9 cellular contexts compared by ENCODE assay signal in the genomic region with DNA sequence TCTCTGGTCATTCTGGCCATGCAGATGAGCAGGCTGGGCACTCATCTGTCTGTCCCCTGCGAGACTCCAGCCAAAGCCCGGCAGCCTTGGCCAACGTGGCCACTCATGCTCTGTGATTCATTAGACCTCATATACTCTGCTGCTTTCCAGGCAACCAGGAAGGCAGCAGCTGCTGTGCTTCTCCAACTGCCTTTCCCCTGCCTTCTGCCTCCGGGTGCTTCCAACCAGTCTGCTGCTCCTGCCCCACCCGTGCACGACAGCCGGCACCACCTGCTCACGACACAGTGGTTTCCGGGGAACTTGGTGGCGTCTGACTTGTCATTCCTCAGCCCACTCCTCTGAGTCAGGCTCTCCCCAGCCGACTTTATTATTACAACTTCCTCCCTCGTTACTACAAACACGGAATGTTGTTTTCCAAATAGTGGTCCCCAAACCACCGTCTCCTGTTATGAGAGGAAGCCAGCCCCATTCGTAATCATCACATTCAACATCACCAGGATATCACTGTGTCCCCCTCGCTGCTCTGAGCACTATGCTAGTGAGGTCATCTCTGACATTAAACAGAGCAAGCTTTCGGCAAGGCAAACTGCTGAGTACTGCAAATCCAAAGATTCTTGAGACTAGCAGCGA.
DNase-seq lines count a peak whose midpoint lies in the region; ATAC-seq and TF ChIP-seq lines count a peak whose summit lies in the region.
"Had no signal": no experiment of that assay in that cellular context is flagged by ENCODE, and none has a peak within 500 bp of the region (broad histone marks: within the 10 kb centered on the region; RNA-seq: fewer than 3 reads in every experiment).

No MANE protein-coding gene starts in this region.

- no peak for TF ChIP-seq POLR2A in gastrocnemius medialis (IDR thresholded peaks at IDR 0.05)

- no peaks in the 10 kb centered on the region for H3K9me3 ChIP-seq in gastrocnemius medialis

- H3K4me3 ChIP-seq in gastrocnemius medialis = no peak overlapping the region

- no peak overlapping the region for H3K27ac ChIP-seq in foreskin keratinocyte
- H3K27ac ChIP-seq in gastrocnemius medialis = peak overlapping the region in 1 of 4 donors; percentile 31

- intact Hi-C loops in gastrocnemius medialis (cut with DNase I; ENCODE audit: low total_unique reads) = no loop called here

- no peaks in the 10 kb centered on the region for H3K36me3 ChIP-seq in gastrocnemius medialis

- peaks cover 57% of the 10 kb centered on the region for H3K27me3 ChIP-seq in foreskin keratinocyte
- H3K27me3 ChIP-seq in gastrocnemius medialis = peaks cover 0 to 2% (median 0%) of the 10 kb centered on the region in 3 donors

- TF ChIP-seq CTCF in foreskin keratinocyte (conservative IDR thresholded peaks at IDR 0.05) (no peak), gastrocnemius medialis (IDR thresholded peaks at IDR 0.05 in 4 of 5, conservative IDR thresholded peaks at IDR 0.05 in 1 of 5) (no peak)

- DNase-seq in EH (ENCODE audit: low read depth) = peak; percentile 74
- peak; percentile 10 for DNase-seq in RKO (ENCODE audit: low spot score)
- no peak for DNase-seq in foreskin keratinocyte
- DNase-seq in gastrocnemius medialis = peak; percentile 54 to 65
- no peak for DNase-seq in NOMO-1 (lab: John Stamatoyannopoulos, UW; ENCODE audit: unreplicated experiment in 2 of 2)
- no peak for DNase-seq in NCI-H2107 (lab: John Stamatoyannopoulos, UW)
- DNase-seq: immature natural killer cell had no signal

- H3K4me1 ChIP-seq in foreskin keratinocyte (no peaks in the 10 kb centered on the region), gastrocnemius medialis (peaks cover 5 to 10% of the 10 kb centered on the region in 2 donors)

- ATAC-seq in foreskin keratinocyte (peak; percentile 21), gastrocnemius medialis (peak; percentile 86 to 89), GM21528 (IDR thresholded peaks at IDR 0.05; ENCODE audit: low FRiP score, unreplicated experiment) (no peak), HG02678 (IDR thresholded peaks at IDR 0.05; ENCODE audit: unreplicated experiment) (no peak)

- in situ Hi-C loops in gastrocnemius medialis (cut with MboI; ENCODE audit: low sequenced_read_pairs in 4 of 4) = no loop called here

Comparison
In these comparisons a context has a peak if more than half of its experiments do, and no peak if none do; other contexts are left out.
1. DNase-seq: peak in EH (single experiment), RKO (single experiment) and gastrocnemius medialis (2 of 2); none in foreskin keratinocyte (0 of 2), NOMO-1 (0 of 2) and NCI-H2107 (single experiment).
2. ATAC-seq: peak in foreskin keratinocyte (single experiment) and gastrocnemius medialis (2 of 2); none in GM21528 (single experiment) and HG02678 (single experiment).